1 cellular context compared by ENCODE assay signal in genomic region chr13:45439000-45439399, GRCh38.
A peak's percentile ranks its signal among the peaks of the same experiment; 100 is the strongest.
TF ChIP-seq lines count a peak whose summit lies in the region.

No MANE protein-coding gene starts in this region.

TF ChIP-seq in GM12878, 131 proteins besides CTCF, POLR2A, EP300 and RAD21 (continued from another document):
- TF ChIP-seq RUNX3 (IDR thresholded peaks at IDR 0.05; ENCODE audit: low read length) (peak; percentile 58), KAT2A (conservative IDR thresholded peaks at IDR 0.05; ENCODE audit: control insufficient read depth, low read depth, low read length) (no peak), MTA3 (IDR thresholded peaks at IDR 0.05; ENCODE audit: borderline replicate concordance, low read length) (0 out of 2 replicates have a peak, but pooled peaks have one; percentile 63), NFIC (IDR thresholded peaks at IDR 0.05; ENCODE audit: low read depth, low read length) (peak; percentile 54; the same call in 1 of the 2 replicates)
